ENCODE assay signal across 13 cellular contexts in genomic region chr16:78183886-78184553, GRCh38.
A peak's percentile ranks its signal among the peaks of the same experiment; 100 is the strongest.
DNase-seq lines count a peak whose midpoint lies in the region; ATAC-seq and TF ChIP-seq lines count a peak whose summit lies in the region.
"Had no signal": no experiment of that assay in that cellular context is flagged by ENCODE, and none has a peak within 500 bp of the region (broad histone marks: within the 10 kb centered on the region; RNA-seq: fewer than 3 reads in every experiment).

No MANE protein-coding gene starts in this region.

- no peak overlapping the region for H3K4me3 ChIP-seq in astrocyte of the spinal cord (ENCODE audit: low read depth, low read length)
- H3K4me3 ChIP-seq: BLaER1, K562, neural progenitor cell, suprapubic skin had no signal

- peak; percentile 62 for DNase-seq in COLO668 (lab: John Stamatoyannopoulos, UW; ENCODE audit: unreplicated experiment)
- DNase-seq in NCI-H2081 treated with DMSO at 0.1 percent for 48 hours (lab: John Stamatoyannopoulos, UW): peak; percentile 54
- peak; percentile 29 for DNase-seq in astrocyte of the spinal cord (ENCODE audit: low read depth, low spot score)
- peak; percentile 50 for DNase-seq in midbrain (lab: John Stamatoyannopoulos, UW)
- no peak for DNase-seq in NCI-H1048 (lab: John Stamatoyannopoulos, UW)
- no peak for DNase-seq in dermis blood vessel endothelial cell
- no peak for DNase-seq in activated T-cell treated with anti-CD3 and anti-CD28 coated beads, Interleukin-2, amount 50 U/mL, for 1 hour
- DNase-seq: stimulated activated CD4-positive, alpha-beta T cell treated with anti-CD3 and anti-CD28 coated beads, Interleukin-2, amount 100 ng/mL, for 48 hours had no signal

- ATAC-seq in HG02852 (IDR thresholded peaks at IDR 0.05; ENCODE audit: unreplicated experiment): no peak
- ATAC-seq: K562 had no signal

- in situ Hi-C loops in astrocyte of the spinal cord (cut with HindIII; ENCODE audit: low sequenced_read_pairs): no loop called here

- TF ChIP-seq CTCF in astrocyte of the spinal cord (IDR thresholded peaks at IDR 0.05; ENCODE audit: low read depth, low read length): no peak

Comparison
In these comparisons a context has a peak if more than half of its experiments do, and no peak if none do; other contexts are left out.
1. DNase-seq: peak in COLO668 (single experiment), NCI-H2081 treated with DMSO at 0.1 percent for 48 hours (single experiment), astrocyte of the spinal cord (single experiment) and midbrain (single experiment); none in NCI-H1048 (single experiment), dermis blood vessel endothelial cell (single experiment) and activated T-cell treated with anti-CD3 and anti-CD28 coated beads, Interleukin-2, amount 50 U/mL, for 1 hour (single experiment).